27 cellular contexts compared by ENCODE assay signal in the genomic region with DNA sequence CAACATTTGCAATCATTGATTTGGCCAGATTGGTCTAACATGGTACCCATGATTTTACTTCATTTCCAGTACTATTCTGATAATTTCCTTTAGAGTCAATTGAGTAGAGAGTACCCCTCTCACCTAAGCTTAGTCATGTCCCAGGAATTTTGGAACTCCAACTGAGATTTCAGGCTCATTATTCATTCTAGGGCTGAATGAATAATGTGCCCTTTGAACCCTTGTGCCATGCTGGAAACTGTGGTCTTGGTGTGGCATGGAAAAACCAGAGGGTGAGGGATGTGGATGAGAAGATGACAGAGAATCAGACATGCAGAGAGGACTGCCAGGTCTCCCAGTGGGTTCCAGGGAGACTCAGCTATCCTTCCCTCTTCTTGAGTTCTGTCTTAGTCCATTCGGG. TPM values are rescaled to one million over a fixed set of nuclear protein-coding genes. Genes with fewer than 3 reads are reported as not detected.
DNase-seq lines count a peak whose midpoint lies in the region; ATAC-seq and TF ChIP-seq lines count a peak whose summit lies in the region.
"Had no signal": no experiment of that assay in that cellular context is flagged by ENCODE, and none has a peak within 500 bp of the region (broad histone marks: within the 10 kb centered on the region; RNA-seq: fewer than 3 reads in every experiment).

No MANE protein-coding gene starts in this region.

- H3K36me3 ChIP-seq in testis (ENCODE audit: low read depth, missing control alignments), result no peaks in the 10 kb centered on the region
- H3K36me3 ChIP-seq: ovary had no signal

- 88 to 97% methylated on average over 1 of the region's 1 CpG for whole genome bisulfite sequencing in testis, 2 donors

- POLR2A ChIA-PET in CD4-positive, alpha-beta T cell (lab: Charles Lee), result interaction anchor here (0.6 to 1.6 kb wide), 5 partner anchors 9 to 137 kb away, joined by 3 to 5 read pairs (median 4); a partner anchor contains a TSS

- no peaks in the 10 kb centered on the region for H3K9me3 Mint-ChIP-seq in CD4-positive, alpha-beta T cell
- H3K9me3 Mint-ChIP-seq in naive B cell, result peaks cover 0 to 2% (median 0%) of the 10 kb centered on the region in 7 donors
- H3K9me3 Mint-ChIP-seq: activated T-helper 17 cell treated with anti-CD3 and anti-CD28 coated beads, Interleukin-2, amount 50 U/mL, for 72 hours; central memory CD8-positive, alpha-beta T cell; nephron; stimulated activated naive CD8-positive, alpha-beta T cell treated with anti-CD3 and anti-CD28 coated beads, Interleukin-15, Interleukin-2, amounts not matched to agents 100 ng/mL and 50 ng/mL, for 24 hours had no signal

- no peaks in the 10 kb centered on the region for H3K27me3 Mint-ChIP-seq in CD4-positive, alpha-beta T cell
- H3K27me3 Mint-ChIP-seq in naive B cell, result no peaks in the 10 kb centered on the region
- H3K27me3 Mint-ChIP-seq: activated naive CD8-positive, alpha-beta T cell treated with anti-CD3 and anti-CD28 coated beads for 36 hours; activated T-helper 17 cell treated with anti-CD3 and anti-CD28 coated beads, Interleukin-2, amount 50 U/mL, for 72 hours; central memory CD8-positive, alpha-beta T cell; stimulated activated naive CD8-positive, alpha-beta T cell treated with anti-CD3 and anti-CD28 coated beads, Interleukin-15, Interleukin-2, amounts not matched to agents 100 ng/mL and 50 ng/mL, for 24 hours had no signal

- DNase-seq in CD4-positive, alpha-beta T cell, result no peak
- DNase-seq in HT1080 (ENCODE audit: low read depth), result peak; percentile 67
- peak; percentile 16 for DNase-seq in astrocyte of the hippocampus (ENCODE audit: low read depth, low spot score)
- DNase-seq in naive B cell, result no peak
- DNase-seq in KG1 (lab: John Stamatoyannopoulos, UW), result no peak
- DNase-seq in SKM-1 treated with dmso at 0.1 percent for 144 hours (lab: John Stamatoyannopoulos, UW; ENCODE audit: unreplicated experiment), result no peak
- DNase-seq in testis, result no peak
- DNase-seq in DMS53 treated with DMSO at 0.1 percent for 48 hours (lab: John Stamatoyannopoulos, UW; ENCODE audit: unreplicated experiment), result no peak
- DNase-seq: activated CD4-positive, alpha-beta T cell treated with anti-CD3 and anti-CD28 coated beads, Interleukin-2, amount 50 U/mL, for 1 hour; activated naive CD8-positive, alpha-beta T cell treated with anti-CD3 and anti-CD28 coated beads for 36 hours; DMS79 treated with DMSO at 0.1 percent for 48 hours; dorsolateral prefrontal cortex; Karpas-422; left colon; NCI-H1694 treated with DMSO at 0.1 percent for 48 hours; NCI-H526 treated with DMSO at 0.1 percent for 48 hours; ovary; right lobe of liver; T1000; tibial artery had no signal

- TF ChIP-seq CTCF in CD4-positive, alpha-beta T cell (IDR thresholded peaks at IDR 0.05), result no peak
- TF ChIP-seq CTCF in testis (IDR thresholded peaks at IDR 0.05), result no peak

- no peak for ATAC-seq in CD4-positive, alpha-beta T cell (ENCODE audit: poor library complexity)
- ATAC-seq in naive B cell (ENCODE audit: low read depth in 2 of 2), result no peak
- ATAC-seq: activated T-helper 17 cell treated with anti-CD3 and anti-CD28 coated beads, Interleukin-2, amount 50 U/mL, for 72 hours; GM12878; left colon; Right ventricle myocardium inferior had no signal

- H3K4me1 ChIP-seq in testis, result no peaks in the 10 kb centered on the region
- H3K4me1 ChIP-seq: ascending aorta, right lobe of liver, tibial artery had no signal

- H3K27me3 ChIP-seq in CD4-positive, alpha-beta T cell (ENCODE audit: control insufficient read depth, insufficient read depth, low read length), result no peaks in the 10 kb centered on the region
- H3K27me3 ChIP-seq in testis, result no peaks in the 10 kb centered on the region
- H3K27me3 ChIP-seq: ascending aorta, dorsolateral prefrontal cortex, ovary, right lobe of liver, tibial artery had no signal

- H3K4me3 Mint-ChIP-seq in CD4-positive, alpha-beta T cell, result no peak overlapping the region
- peak overlapping the region in 6 of 8 donors; percentile 47 to 92 (median 80) for H3K4me3 Mint-ChIP-seq in naive B cell
- H3K4me3 Mint-ChIP-seq: activated naive CD8-positive, alpha-beta T cell treated with anti-CD3 and anti-CD28 coated beads for 36 hours; activated T-helper 17 cell treated with anti-CD3 and anti-CD28 coated beads, Interleukin-2, amount 50 U/mL, for 72 hours; central memory CD8-positive, alpha-beta T cell; nephron; stimulated activated naive CD8-positive, alpha-beta T cell treated with anti-CD3 and anti-CD28 coated beads, Interleukin-15, Interleukin-2, amounts not matched to agents 100 ng/mL and 50 ng/mL, for 24 hours had no signal

- no peak overlapping the region for H3K27ac ChIP-seq in CD4-positive, alpha-beta T cell (ENCODE audit: low read depth, low read length)
- no peak overlapping the region for H3K27ac ChIP-seq in testis
- H3K27ac ChIP-seq: ascending aorta, ovary, right lobe of liver, tibial artery had no signal

- H3K4me3 ChIP-seq in testis, result no peak overlapping the region
- H3K4me3 ChIP-seq: ascending aorta, dorsolateral prefrontal cortex, GM12878, ovary, right lobe of liver, tibial artery had no signal

- H3K27ac Mint-ChIP-seq in CD4-positive, alpha-beta T cell, result peak overlapping the region; percentile 77
- H3K27ac Mint-ChIP-seq in naive B cell, result peak overlapping the region in 5 of 6 donors; percentile 27 to 97 (median 82)
- H3K27ac Mint-ChIP-seq: activated T-helper 17 cell treated with anti-CD3 and anti-CD28 coated beads, Interleukin-2, amount 50 U/mL, for 72 hours; nephron; stimulated activated naive CD8-positive, alpha-beta T cell treated with anti-CD3 and anti-CD28 coated beads, Interleukin-15, Interleukin-2, amounts not matched to agents 100 ng/mL and 50 ng/mL, for 24 hours had no signal

- H3K4me1 Mint-ChIP-seq in CD4-positive, alpha-beta T cell (ENCODE audit: low read depth), result peaks cover 73% of the 10 kb centered on the region
- H3K4me1 Mint-ChIP-seq in naive B cell, result peaks cover 37 to 53% (median 52%) of the 10 kb centered on the region in 3 donors

- peaks cover 72% of the 10 kb centered on the region for H3K36me3 Mint-ChIP-seq in CD4-positive, alpha-beta T cell (ENCODE audit: low read depth)
- H3K36me3 Mint-ChIP-seq in naive B cell, result peaks cover 29 to 30% of the 10 kb centered on the region in 2 donors

- no peak for TF ChIP-seq POLR2A in testis (IDR thresholded peaks at IDR 0.05)

- CTCF ChIA-PET in CD4-positive, alpha-beta T cell (lab: Charles Lee), result interaction anchor here (0.7 kb wide), 1 partner anchor 37 kb away, joined by 3 read pairs; no protein-coding TSS in a partner anchor

- H3K9me3 ChIP-seq in CD4-positive, alpha-beta T cell (ENCODE audit: control insufficient read depth, low read length), result no peaks in the 10 kb centered on the region
- H3K9me3 ChIP-seq in testis, result no peaks in the 10 kb centered on the region
- H3K9me3 ChIP-seq: ascending aorta, ovary, right lobe of liver, tibial artery had no signal

- intact Hi-C loops in CD4-positive, alpha-beta T cell (cut with DNase I, micrococcal nuclease), result no loop called here
- intact Hi-C loops in testis (cut with DNase I; ENCODE audit: low total_unique reads), result no loop called here

RNA-seq across cellular contexts. Expression of a gene that starts 30.2 kb away (rescaled TPM):
- 100 to 1,000 TPM; 305 to 323 TPM for total RNA-seq in CD4-positive, alpha-beta T cell
- total RNA-seq in HT1080 (2014; rRNA removed; shearing (Covaris generic)), result 104 and 147 TPM in 2 replicates
- polyA plus RNA-seq in HT1080 (2015; cell fraction: cytosol; rRNA removed), result 230 and 268 TPM in 2 replicates
- 246 and 252 TPM in 2 replicates for polyA plus RNA-seq in HT1080 (2015; cell fraction: nucleus; rRNA removed)
- polyA plus RNA-seq in naive B cell (ENCODE audit: low read depth in 6 of 6) (100 to 1,000 TPM; 633 to 911 (median 766) TPM), testis (ENCODE audit: insufficient read depth, low read depth, low replicate concordance) (588 TPM)
- total RNA-seq in testis, result 100 to 1,000 TPM; 330 to 351 TPM

RNA-seq across cellular contexts. Expression of a gene that starts 40.4 kb away (rescaled TPM):
- 10 to 100 TPM; 14.9 to 18.4 TPM for total RNA-seq in CD4-positive, alpha-beta T cell
- 36.7 and 47.4 TPM in 2 replicates for total RNA-seq in HT1080 (2014; rRNA removed; shearing (Covaris generic))
- 47.8 and 66.6 TPM in 2 replicates for polyA plus RNA-seq in HT1080 (2015; cell fraction: cytosol; rRNA removed)
- polyA plus RNA-seq in HT1080 (2015; cell fraction: nucleus; rRNA removed), result 65.4 and 77.1 TPM in 2 replicates
- polyA plus RNA-seq in naive B cell (ENCODE audit: low read depth in 6 of 6), result 10 to 100 TPM; 68.0 to 99.7 (median 80.5) TPM
- 10 to 100 TPM; 38.8 to 43.0 TPM for total RNA-seq in testis
- 21.9 TPM for polyA plus RNA-seq in testis (ENCODE audit: insufficient read depth, low read depth, low replicate concordance)

Comparison
In these comparisons a context has a peak if more than half of its experiments do, and no peak if none do; other contexts are left out.
1. DNase-seq: peak in HT1080 (single experiment) and astrocyte of the hippocampus (single experiment); none in CD4-positive, alpha-beta T cell (0 of 10), naive B cell (single experiment), KG1 (single experiment), SKM-1 treated with dmso at 0.1 percent for 144 hours (single experiment), testis (single experiment) and DMS53 treated with DMSO at 0.1 percent for 48 hours (single experiment).